In the genomic region with DNA sequence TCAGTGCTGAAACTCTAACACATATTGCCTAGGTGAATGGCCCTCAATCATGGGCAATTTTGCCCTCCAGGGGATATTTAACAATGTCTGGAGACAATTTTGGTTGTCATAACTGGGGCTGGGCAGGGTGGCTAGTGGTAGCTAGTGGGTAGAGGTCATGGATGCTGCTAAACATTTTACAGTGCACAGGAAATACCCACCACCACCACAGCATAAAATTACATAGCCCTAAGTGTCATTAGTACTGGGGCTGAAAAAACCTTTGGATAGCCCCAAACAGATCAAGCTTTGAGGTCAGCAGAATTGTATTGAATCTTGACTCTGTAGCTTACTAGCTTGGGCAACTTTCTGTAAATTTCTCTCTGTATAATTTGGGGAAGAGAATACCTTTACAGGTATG, we compare ENCODE assay signal across 33 cellular contexts.
"Had no signal": no experiment of that assay in that cellular context is flagged by ENCODE, and none has a peak within 500 bp of the region (broad histone marks: within the 10 kb centered on the region; RNA-seq: fewer than 3 reads in every experiment).

No MANE protein-coding gene starts in this region.

- H3K27me3 ChIP-seq: brain microvascular endothelial cell, Peyer's patch, SJSA1 had no signal

- H3K4me2 ChIP-seq: SK-N-SH had no signal

- H3K4me1 ChIP-seq: Peyer's patch, SJSA1 had no signal

- H3K36me3 ChIP-seq: brain microvascular endothelial cell, Peyer's patch, SJSA1 had no signal

- H3K27ac ChIP-seq: brain microvascular endothelial cell, KMS-11, Peyer's patch, SJSA1, VCaP had no signal

- H3K9ac ChIP-seq: KMS-11, SK-N-SH had no signal

- DNase-seq: activated B cell treated with CpG ODN at 0.5 μM for 24 hours; activated CD4-positive, alpha-beta memory T cell treated with anti-CD3 and anti-CD28 coated beads for 36 hours; activated CD4-positive, alpha-beta T cell treated with anti-CD3 and anti-CD28 coated beads for 4 hours; activated CD4-positive, alpha-beta T cell treated with anti-CD3 and anti-CD28 coated beads, Interleukin-2, amount 50 U/mL, for 1 hour; activated CD4-positive, CD25-positive, alpha-beta regulatory T cell treated with anti-CD3 and anti-CD28 coated beads, Interleukin-2, amount 50 U/mL, for 72 hours; activated CD8-positive, alpha-beta memory T cell treated with anti-CD3 and anti-CD28 coated beads, Interleukin-2, amount 50 U/mL, for 4 hours; activated effector memory CD4-positive, alpha-beta T cell treated with anti-CD3 and anti-CD28 coated beads, Interleukin-2, amount 50 U/mL, for 16 hours; activated naive CD4-positive, alpha-beta T cell; activated naive CD4-positive, alpha-beta T cell treated with anti-CD3 and anti-CD28 coated beads, Interleukin-2, amount 50 U/mL, for 16 hours; activated naive CD8-positive, alpha-beta T cell treated with anti-CD3 and anti-CD28 coated beads for 36 hours; activated T-cell treated with anti-CD3 and anti-CD28 coated beads for 4 hours; activated T-cell treated with anti-CD3 and anti-CD28 coated beads, Interleukin-2, amount 50 U/mL, for 48 hours; amniotic stem cell; aorta; brain microvascular endothelial cell; central memory CD4-positive, alpha-beta T cell; NCI-H1092 treated with DMSO at 0.1 percent for 48 hours; NCI-H1436; NCI-H1694; NCI-H1930; NCI-H2081 treated with DMSO at 0.1 percent for 48 hours; NCI-H226; NCI-H524 treated with DMSO at 0.1 percent for 48 hours; PC-3; Peyer's patch; RPMI8226; SHP77 treated with DMSO at 0.1 percent for 48 hours; SK-N-SH; T-cell; T-helper 9 cell had no signal

- H3K4me3 ChIP-seq: Peyer's patch, SJSA1 had no signal

- ATAC-seq: PC-3, T-cell had no signal

- H3K9me3 ChIP-seq: Peyer's patch, SJSA1, SK-N-SH had no signal
